Comparison of ENCODE assay signal across 18 cellular contexts in the genomic region with DNA sequence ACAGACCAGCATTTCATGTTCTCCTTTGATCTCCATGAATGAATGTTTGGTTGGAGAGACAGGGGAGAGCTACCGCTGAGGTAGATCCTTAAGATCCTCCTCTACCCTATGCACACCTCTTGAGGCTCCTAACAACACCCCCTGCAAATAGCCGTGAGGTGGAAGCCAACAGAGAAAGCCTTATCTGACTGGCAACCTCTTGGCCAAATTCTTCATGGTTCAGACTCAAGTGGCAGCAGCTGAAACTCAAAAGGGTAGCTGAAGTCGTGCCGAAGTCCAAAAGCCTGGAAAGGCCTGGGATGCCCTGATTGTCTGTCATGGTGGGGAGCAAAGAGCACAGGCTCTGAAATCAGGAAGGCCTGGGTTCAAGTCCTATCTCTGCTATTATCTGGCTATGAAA.
DNase-seq lines count a peak whose midpoint lies in the region; ATAC-seq and TF ChIP-seq lines count a peak whose summit lies in the region.
"Had no signal": no experiment of that assay in that cellular context is flagged by ENCODE, and none has a peak within 500 bp of the region (broad histone marks: within the 10 kb centered on the region; RNA-seq: fewer than 3 reads in every experiment).

No MANE protein-coding gene starts in this region.

- ATAC-seq in heart left ventricle (peak in 2 of 4 donors; percentile 79 to 86), left ventricle myocardium superior (peak; percentile 73), HG03520 (IDR thresholded peaks at IDR 0.05; ENCODE audit: unreplicated experiment) (no peak)
- ATAC-seq: GM23338 had no signal

- H3K18ac ChIP-seq in trophoblast cell (ENCODE audit: low read length), result no peak overlapping the region

- peaks cover 0 to 8% (median 0%) of the 10 kb centered on the region in 12 donors for H3K4me1 ChIP-seq in heart left ventricle
- peaks cover 15 to 22% of the 10 kb centered on the region in 2 experiments for H3K4me1 ChIP-seq in trophoblast cell (ENCODE audit: control insufficient read depth in 1 of 2, insufficient read depth in 2 of 2, low read length in 2 of 2)
- H3K4me1 ChIP-seq: HAP-1 had no signal

- H3K27ac ChIP-seq in heart left ventricle (no peak overlapping the region), trophoblast cell (ENCODE audit: low read depth, low read length) (no peak overlapping the region)

- H2BK12ac ChIP-seq in trophoblast cell (ENCODE audit: low read length), result no peak overlapping the region

- no peaks in the 10 kb centered on the region for H3K27me3 ChIP-seq in heart left ventricle
- no peaks in the 10 kb centered on the region for H3K27me3 ChIP-seq in trophoblast cell (ENCODE audit: insufficient read depth, low read length)

- H4K8ac ChIP-seq in trophoblast cell (ENCODE audit: low read depth, low read length), result no peak overlapping the region

- no peak overlapping the region for H2BK120ac ChIP-seq in trophoblast cell (ENCODE audit: insufficient read depth, low read length, poor library complexity)

- H4K12ac ChIP-seq in trophoblast cell (ENCODE audit: low read depth, low read length), result no peak overlapping the region

- no peak overlapping the region for H3K23ac ChIP-seq in trophoblast cell (ENCODE audit: low read length)

- no peak for TF ChIP-seq POLR2A in heart left ventricle (IDR thresholded peaks at IDR 0.05)

- peaks cover 10% of the 10 kb centered on the region for H3K79me1 ChIP-seq in trophoblast cell (ENCODE audit: low read length)

- H2BK5ac ChIP-seq in trophoblast cell (ENCODE audit: low read depth, low read length, poor library complexity), result no peak overlapping the region

- TF ChIP-seq CTCF in heart left ventricle (IDR thresholded peaks at IDR 0.05), result no peak

- H3K4me2 ChIP-seq in trophoblast cell (ENCODE audit: low read length), result no peak overlapping the region
- H3K4me2 ChIP-seq: GM23338 had no signal

- H2AK5ac ChIP-seq in trophoblast cell (ENCODE audit: low read length), result no peak overlapping the region

- H3K36me3 ChIP-seq in heart left ventricle, result no peaks in the 10 kb centered on the region
- no peaks in the 10 kb centered on the region for H3K36me3 ChIP-seq in trophoblast cell (ENCODE audit: control insufficient read depth in 1 of 2, insufficient read depth in 2 of 2, low read length in 2 of 2)
- H3K36me3 ChIP-seq: HAP-1 had no signal

- intact Hi-C loops in heart left ventricle (cut with DNase I) (no loop called here), cardiac septum (cut with DNase I) (no loop called here), left ventricle myocardium superior (cut with micrococcal nuclease) (no loop called here)

- no peak overlapping the region for H4K91ac ChIP-seq in trophoblast cell (ENCODE audit: low read depth, low read length)

- DNase-seq in heart left ventricle (peak in 3 of 5 donors; percentile 20 to 33 (median 31)), cardiac septum (ENCODE audit: low spot score) (no peak), epidermal melanocyte (ENCODE audit: insufficient read length, low spot score) (peak; percentile 12), left ventricle myocardium superior (no peak), trophoblast cell (no peak), NCI-H2029 treated with DMSO at 0.1 percent for 48 hours (lab: John Stamatoyannopoulos, UW) (no peak)
- DNase-seq in activated naive CD4-positive, alpha-beta T cell treated with anti-CD3 and anti-CD28 coated beads, Interleukin-2, amount 50 U/mL, for 16 hours, result no peak
- DNase-seq: C1 segment of cervical spinal cord; Calu3; CD4-positive, alpha-beta memory T cell; COR-L47; DMS53; DMS79 treated with DMSO at 0.1 percent for 48 hours; GF-D8; HFFc6 had no signal

- H3K4me3 ChIP-seq in heart left ventricle (no peak overlapping the region), trophoblast cell (ENCODE audit: low read depth, low read length) (no peak overlapping the region)
- H3K4me3 ChIP-seq: GM23338, HAP-1 had no signal

- H3K14ac ChIP-seq in trophoblast cell (ENCODE audit: low read length), result peak overlapping the region; percentile 18

- peaks cover 0 to 6% (median 0%) of the 10 kb centered on the region in 12 donors for H3K9me3 ChIP-seq in heart left ventricle
- no peaks in the 10 kb centered on the region for H3K9me3 ChIP-seq in trophoblast cell (ENCODE audit: insufficient read depth, low read depth, low read length)
- H3K9me3 ChIP-seq: HAP-1 had no signal

- H2AFZ ChIP-seq in trophoblast cell (ENCODE audit: insufficient read depth, low read length, poor library complexity), result no peak overlapping the region
- H2AFZ ChIP-seq: GM23338 had no signal

- no peak overlapping the region for H3K4ac ChIP-seq in trophoblast cell (ENCODE audit: low read depth, low read length)

- WGBS in heart left ventricle, 4 donors, result 29 to 66% (median 53%) methylated on average over 4 of the region's 4 CpGs
- no CpG with 5 or more reads among the region's 4 CpGs for WGBS in trophoblast cell (ENCODE audit: extremely low coverage, insufficient coverage, insufficient read length)

- no peaks in the 10 kb centered on the region for H3K79me2 ChIP-seq in trophoblast cell (ENCODE audit: control insufficient read depth, insufficient read depth, low read length, poor library complexity)

- no peak overlapping the region for H3K9ac ChIP-seq in trophoblast cell (ENCODE audit: low read length)

Comparison
In these comparisons a context has a peak if more than half of its experiments do, and no peak if none do; other contexts are left out.
1. DNase-seq: peak in heart left ventricle (3 of 5) and epidermal melanocyte (single experiment); none in cardiac septum (single experiment), left ventricle myocardium superior (single experiment), trophoblast cell (0 of 2), activated naive CD4-positive, alpha-beta T cell treated with anti-CD3 and anti-CD28 coated beads, Interleukin-2, amount 50 U/mL, for 16 hours (single experiment) and NCI-H2029 treated with DMSO at 0.1 percent for 48 hours (single experiment).